Comparison of ENCODE assay signal across 23 cellular contexts in the genomic region with DNA sequence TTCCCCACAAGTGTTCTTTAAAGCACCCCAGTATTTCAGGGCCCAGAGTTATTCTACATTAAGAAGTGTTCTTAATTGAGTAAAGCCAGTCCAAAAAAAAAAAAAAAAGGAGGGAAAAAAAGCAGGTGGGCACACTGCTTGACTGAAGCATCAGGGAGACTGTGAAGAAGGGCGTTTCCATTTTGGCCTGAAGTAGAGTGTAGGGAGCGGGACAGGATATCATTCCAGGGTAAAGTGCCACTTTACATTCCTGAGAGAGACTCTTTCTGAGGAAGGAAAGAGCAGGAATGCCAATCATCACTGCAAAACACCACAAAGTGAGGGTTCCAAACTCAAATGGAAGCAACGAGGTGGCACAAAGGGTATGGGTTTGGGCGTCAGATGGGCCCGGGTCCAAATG. TPM values are rescaled to one million over a fixed set of nuclear protein-coding genes. Genes with fewer than 3 reads are reported as not detected.
A peak's percentile ranks its signal among the peaks of the same experiment; 100 is the strongest.
DNase-seq lines count a peak whose midpoint lies in the region; ATAC-seq and TF ChIP-seq lines count a peak whose summit lies in the region.
"Had no signal": no experiment of that assay in that cellular context is flagged by ENCODE, and none has a peak within 500 bp of the region (broad histone marks: within the 10 kb centered on the region; RNA-seq: fewer than 3 reads in every experiment).

No MANE protein-coding gene starts in this region.

- H2AFZ ChIP-seq in trophoblast cell (ENCODE audit: insufficient read depth, low read length, poor library complexity) = no peak overlapping the region
- H2AFZ ChIP-seq: GM23338 had no signal

- H3K4me3 Mint-ChIP-seq in HFFc6 (no peak overlapping the region), T-helper 17 cell (no peak overlapping the region)
- H3K4me3 Mint-ChIP-seq: CD14-positive monocyte; CD4-positive, alpha-beta T cell; CD8-positive, alpha-beta memory T cell; GM23338 had no signal

- no peak overlapping the region for H3K18ac ChIP-seq in trophoblast cell (ENCODE audit: low read length)

- no peaks in the 10 kb centered on the region for H3K79me1 ChIP-seq in trophoblast cell (ENCODE audit: low read length)

- no peak overlapping the region for H4K12ac ChIP-seq in trophoblast cell (ENCODE audit: low read depth, low read length)

- H2BK5ac ChIP-seq in trophoblast cell (ENCODE audit: low read depth, low read length, poor library complexity) = no peak overlapping the region

- WGBS in trophoblast cell (ENCODE audit: extremely low coverage, insufficient coverage, insufficient read length) = no CpG with 5 or more reads among the region's 5 CpGs

- H3K36me3 ChIP-seq in lower lobe of right lung (no peaks in the 10 kb centered on the region), trophoblast cell (ENCODE audit: control insufficient read depth in 1 of 2, insufficient read depth in 2 of 2, low read length in 2 of 2) (peaks cover 0 to 6% of the 10 kb centered on the region in 2 experiments)
- H3K36me3 ChIP-seq: BE2C; BLaER1 treated with 17β-estradiol and CSF1 and Interleukin-3, amounts not matched to agents 10 nM and 100 nM; HAP-1 had no signal

- no peak for TF ChIP-seq CTCF in HFFc6 (IDR thresholded peaks at IDR 0.05)
- no peak for TF ChIP-seq CTCF in lower lobe of right lung (IDR thresholded peaks at IDR 0.05)
- no peak for TF ChIP-seq CTCF in foreskin fibroblast (IDR thresholded peaks at IDR 0.05; ENCODE audit: low read depth, low read length)

- no peak overlapping the region for H2BK12ac ChIP-seq in trophoblast cell (ENCODE audit: low read length)

- H3K4me1 Mint-ChIP-seq in HFFc6 (ENCODE audit: low read depth) (peaks cover 86% of the 10 kb centered on the region), T-helper 17 cell (peaks cover 3% of the 10 kb centered on the region)
- H3K4me1 Mint-ChIP-seq: CD14-positive monocyte; CD8-positive, alpha-beta memory T cell had no signal

- H3K36me3 Mint-ChIP-seq in HFFc6 (ENCODE audit: low read depth) = peaks cover 37% of the 10 kb centered on the region
- H3K36me3 Mint-ChIP-seq in T-helper 17 cell (ENCODE audit: low read depth) = peaks cover under 1% of the 10 kb centered on the region
- H3K36me3 Mint-ChIP-seq: CD14-positive monocyte; CD8-positive, alpha-beta memory T cell had no signal

- H3K79me2 ChIP-seq in trophoblast cell (ENCODE audit: control insufficient read depth, insufficient read depth, low read length, poor library complexity) = no peaks in the 10 kb centered on the region

- no peak overlapping the region for H2BK120ac ChIP-seq in trophoblast cell (ENCODE audit: insufficient read depth, low read length, poor library complexity)

- H3K4me1 ChIP-seq in lower lobe of right lung (peaks cover 7% of the 10 kb centered on the region), trophoblast cell (ENCODE audit: control insufficient read depth in 1 of 2, insufficient read depth in 2 of 2, low read length in 2 of 2) (peaks cover 0 to 2% of the 10 kb centered on the region in 2 experiments)
- H3K4me1 ChIP-seq: BE2C; BLaER1 treated with 17β-estradiol and CSF1 and Interleukin-3, amounts not matched to agents 10 nM and 100 nM; HAP-1 had no signal

- no peak overlapping the region for H3K4me3 ChIP-seq in lower lobe of right lung
- H3K4me3 ChIP-seq in trophoblast cell (ENCODE audit: low read depth, low read length) = no peak overlapping the region
- H3K4me3 ChIP-seq in foreskin fibroblast (ENCODE audit: low read depth in 1 of 2, low read length in 2 of 2) = no peak overlapping the region
- H3K4me3 ChIP-seq: A549; BLaER1 treated with 17β-estradiol and CSF1 and Interleukin-3, amounts not matched to agents 10 nM and 100 nM; GM12878; GM23338; HAP-1 had no signal

- H3K23ac ChIP-seq in trophoblast cell (ENCODE audit: low read length) = no peak overlapping the region

- H3K27ac Mint-ChIP-seq in HFFc6 (peak overlapping the region; percentile 23; the same call in 1 of the 2 replicates), T-helper 17 cell (peak overlapping the region; percentile 37)
- H3K27ac Mint-ChIP-seq: CD14-positive monocyte; CD4-positive, alpha-beta T cell; CD8-positive, alpha-beta memory T cell; GM23338 had no signal

- peak overlapping the region; percentile 37 for H3K4ac ChIP-seq in trophoblast cell (ENCODE audit: low read depth, low read length)

- no peak for ATAC-seq in T-helper 17 cell
- ATAC-seq in lower lobe of right lung = peak; percentile 55 to 70
- ATAC-seq in HG03025 (IDR thresholded peaks at IDR 0.05; ENCODE audit: low FRiP score, unreplicated experiment) = no peak
- ATAC-seq: A549, GM12878, GM23338 had no signal

- H4K91ac ChIP-seq in trophoblast cell (ENCODE audit: low read depth, low read length) = no peak overlapping the region

- intact Hi-C loops in lower lobe of right lung (cut with DNase I) = no loop called here

- no peaks in the 10 kb centered on the region for H3K27me3 Mint-ChIP-seq in HFFc6 (ENCODE audit: insufficient read depth)
- H3K27me3 Mint-ChIP-seq in T-helper 17 cell = peaks cover 32% of the 10 kb centered on the region

- DNase-seq in HFFc6 (no peak), T-helper 17 cell (no peak), lower lobe of right lung (no peak), trophoblast cell (no peak), foreskin fibroblast (no peak), nucleus accumbens (lab: John Stamatoyannopoulos, UW) (no peak)
- DNase-seq: 8988T; ACHN; AML-193; BE2C; CD4-positive, alpha-beta T cell; CD8-positive, alpha-beta memory T cell; DMS 273 treated with DMSO at 0.1 percent for 48 hours; DMS79; EL; GDM1 had no signal

- no peak overlapping the region for H3K14ac ChIP-seq in trophoblast cell (ENCODE audit: low read length)

- H3K27me3 ChIP-seq in lower lobe of right lung (ENCODE audit: low read depth) (no peaks in the 10 kb centered on the region), trophoblast cell (ENCODE audit: insufficient read depth, low read length) (no peaks in the 10 kb centered on the region)
- H3K27me3 ChIP-seq: BE2C; BLaER1 treated with 17β-estradiol and CSF1 and Interleukin-3, amounts not matched to agents 10 nM and 100 nM had no signal

- H3K9me3 Mint-ChIP-seq in HFFc6 = no peaks in the 10 kb centered on the region
- H3K9me3 Mint-ChIP-seq: CD4-positive, alpha-beta T cell; CD8-positive, alpha-beta memory T cell had no signal

- no peak overlapping the region for H3K4me2 ChIP-seq in trophoblast cell (ENCODE audit: low read length)
- H3K4me2 ChIP-seq: A549; BLaER1 treated with 17β-estradiol and CSF1 and Interleukin-3, amounts not matched to agents 10 nM and 100 nM; GM23338 had no signal

- H3K27ac ChIP-seq in lower lobe of right lung (no peak overlapping the region), trophoblast cell (ENCODE audit: low read depth, low read length) (no peak overlapping the region)
- H3K27ac ChIP-seq: A549; BLaER1 treated with 17β-estradiol and CSF1 and Interleukin-3, amounts not matched to agents 10 nM and 100 nM had no signal

- no peak overlapping the region for H3K9ac ChIP-seq in trophoblast cell (ENCODE audit: low read length)
- H3K9ac ChIP-seq: BLaER1 treated with 17β-estradiol and CSF1 and Interleukin-3, amounts not matched to agents 10 nM and 100 nM had no signal

- H4K8ac ChIP-seq in trophoblast cell (ENCODE audit: low read depth, low read length) = no peak overlapping the region

- no peaks in the 10 kb centered on the region for H3K9me3 ChIP-seq in T-helper 17 cell (ENCODE audit: control insufficient read depth, low read length, poor library complexity, severe bottlenecking)
- no peaks in the 10 kb centered on the region for H3K9me3 ChIP-seq in lower lobe of right lung
- no peaks in the 10 kb centered on the region for H3K9me3 ChIP-seq in trophoblast cell (ENCODE audit: insufficient read depth, low read depth, low read length)
- H3K9me3 ChIP-seq: A549, BE2C, HAP-1 had no signal

- no peak overlapping the region for H2AK5ac ChIP-seq in trophoblast cell (ENCODE audit: low read length)

RNA-seq across cellular contexts. Expression of a gene that starts 54.1 kb away (rescaled TPM):
- 10 to 100 TPM in 3 of 6 experiments, 1 to 10 TPM in 3; 9.4 to 11.0 (median 10.0) TPM for total RNA-seq in HFFc6 (2021; fragmentation: NEBNext Ultra II Directional; extraction: Animal tissue kit (Norgen Biotek cat#: 25700))
- total RNA-seq in T-helper 17 cell = not detected
- 0.32 TPM for total RNA-seq in lower lobe of right lung
- 8.7 and 9.6 TPM in 2 replicates for polyA plus RNA-seq in trophoblast cell (2013)
- total RNA-seq: CD4-positive, alpha-beta T cell; CD8-positive, alpha-beta memory T cell had no signal
- polyA plus RNA-seq: CD14-positive monocyte had no signal

Comparison
In these comparisons a context has a peak if more than half of its experiments do, and no peak if none do; other contexts are left out.
1. ATAC-seq: peak in lower lobe of right lung (2 of 2); none in T-helper 17 cell (single experiment) and HG03025 (single experiment).